19 cellular contexts compared by ENCODE assay signal in the genomic region with DNA sequence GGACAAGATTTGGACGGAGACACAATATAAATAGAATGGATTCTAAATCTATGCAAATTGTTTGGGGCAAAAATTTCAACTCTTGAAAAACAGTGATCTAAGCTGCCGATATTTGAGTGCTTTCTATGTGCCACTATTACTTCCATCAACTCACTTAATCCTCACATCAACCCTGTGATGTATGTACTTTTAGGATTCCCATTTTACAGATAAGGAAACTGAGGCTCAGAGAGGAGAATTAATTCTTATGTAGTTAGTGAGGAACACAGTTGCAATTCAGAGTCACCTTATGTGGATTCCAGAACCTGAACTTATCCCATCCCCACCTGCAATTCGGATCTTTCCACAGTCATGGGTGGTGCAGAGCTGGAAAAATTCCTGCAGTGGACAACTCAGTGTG.
"Had no signal": no experiment of that assay in that cellular context is flagged by ENCODE, and none has a peak within 500 bp of the region (broad histone marks: within the 10 kb centered on the region; RNA-seq: fewer than 3 reads in every experiment).

No MANE protein-coding gene starts in this region.

- H3K36me3 Mint-ChIP-seq: IgD-negative memory B cell had no signal

- DNase-seq: KBM-7, NCI-H1048, NCI-H1105, NCI-H1417, NCI-H1436 treated with DMSO at 0.1 percent for 48 hours, NCI-H1694, NCI-H187 treated with DMSO at 0.1 percent for 48 hours, NCI-H2081, NCI-H2107, NCI-H226, NCI-H446, NCI-H510A, NCI-H524 treated with DMSO at 0.1 percent for 48 hours, NCI-H69, NCI-H774, PC-9, Peyer's patch, SHP77 treated with DMSO at 0.1 percent for 48 hours had no signal

- H3K27ac Mint-ChIP-seq: IgD-negative memory B cell had no signal

- H3K4me3 Mint-ChIP-seq: IgD-negative memory B cell had no signal

- H3K4me1 Mint-ChIP-seq: IgD-negative memory B cell had no signal

- H3K27me3 Mint-ChIP-seq: IgD-negative memory B cell had no signal
